Comparison of ENCODE assay signal across 8 cellular contexts in genomic region chr6:43509984-43510826, GRCh38. TPM values are rescaled to one million over a fixed set of nuclear protein-coding genes. Genes with fewer than 3 reads are reported as not detected.
DNase-seq lines count a peak whose midpoint lies in the region; ATAC-seq, FAIRE-seq and TF ChIP-seq lines count a peak whose summit lies in the region.

Gene LRRC73 (minus strand): TSS chr6:43510346. CDS start chr6:43509785, 561 bp downstream.

- TF ChIP-seq POLR2A in GM12892 (IDR thresholded peaks at IDR 0.05; ENCODE audit: low read depth, low read length), result no peak

- POLR2A ChIA-PET in activated CD8-positive, alpha-beta T cell treated with anti-CD3 and anti-CD28 coated beads, Interleukin-2, amount 10 ng/mL, durations not matched to agents 7 days and 5 days (lab: Charles Lee), result interaction anchor here (0.6 to 1.1 kb wide), 3 partner anchors 33 to 569 kb away, joined by 3 to 4 read pairs (median 4); partner anchors contain the start of genes GTPBP2 and TJAP1

- H3K27me3 Mint-ChIP-seq in activated CD8-positive, alpha-beta T cell treated with anti-CD3 and anti-CD28 coated beads, Interleukin-2, amount 10 ng/mL, durations not matched to agents 7 days and 5 days (ENCODE audit: low read depth), result peaks cover 15% of the 10 kb centered on the region

- H3K9me3 Mint-ChIP-seq in activated CD8-positive, alpha-beta T cell treated with anti-CD3 and anti-CD28 coated beads, Interleukin-2, amount 10 ng/mL, durations not matched to agents 7 days and 5 days (ENCODE audit: insufficient read depth), result no peaks in the 10 kb centered on the region

- CTCF ChIA-PET in activated CD8-positive, alpha-beta T cell treated with anti-CD3 and anti-CD28 coated beads, Interleukin-2, amount 10 ng/mL, durations not matched to agents 7 days and 5 days (lab: Charles Lee), result no interaction called here

- peak within 1 kb of the TSS; percentile 66 for H3K4me3 Mint-ChIP-seq in activated CD8-positive, alpha-beta T cell treated with anti-CD3 and anti-CD28 coated beads, Interleukin-2, amount 10 ng/mL, durations not matched to agents 7 days and 5 days

- peak; percentile 88 for FAIRE-seq in GM12892 (lab: Jason Lieb, UNC)

- ATAC-seq in HG02870 (IDR thresholded peaks at IDR 0.05; ENCODE audit: unreplicated experiment), result peak; percentile 49
- peak; percentile 74 for ATAC-seq in activated CD8-positive, alpha-beta T cell treated with anti-CD3 and anti-CD28 coated beads, Interleukin-2, amount 10 ng/mL, durations not matched to agents 7 days and 5 days
- ATAC-seq in GM18517 (IDR thresholded peaks at IDR 0.05; ENCODE audit: unreplicated experiment), result no peak

- peaks cover 39% of the 10 kb centered on the region for H3K36me3 Mint-ChIP-seq in activated CD8-positive, alpha-beta T cell treated with anti-CD3 and anti-CD28 coated beads, Interleukin-2, amount 10 ng/mL, durations not matched to agents 7 days and 5 days (ENCODE audit: low read depth)

- H3K27ac Mint-ChIP-seq in activated CD8-positive, alpha-beta T cell treated with anti-CD3 and anti-CD28 coated beads, Interleukin-2, amount 10 ng/mL, durations not matched to agents 7 days and 5 days, result peak within 1 kb of the TSS; percentile 69

- DNase-seq in GM12892 (ENCODE audit: insufficient read length), result peak; percentile 73
- peak; percentile 92 for DNase-seq in NCI-H748 (lab: John Stamatoyannopoulos, UW; ENCODE audit: unreplicated experiment)
- DNase-seq in activated CD8-positive, alpha-beta T cell treated with anti-CD3 and anti-CD28 coated beads, Interleukin-2, amount 10 ng/mL, durations not matched to agents 7 days and 5 days, result peak; percentile 77
- peak; percentile 71 for DNase-seq in effector CD4-positive, alpha-beta T cell
- peak; percentile 82 to 85 for DNase-seq in lung microvascular endothelial cell (ENCODE audit: low read depth in 2 of 2)
- DNase-seq in stimulated activated CD4-positive, alpha-beta T cell treated with anti-CD3 and anti-CD28 coated beads, TNF-alpha, amount 100 ng/mL, for 1 hour (ENCODE audit: low read depth in 3 of 3, low spot score in 1 of 3), result peak; percentile 29 to 77 (median 47)

- H3K4me1 Mint-ChIP-seq in activated CD8-positive, alpha-beta T cell treated with anti-CD3 and anti-CD28 coated beads, Interleukin-2, amount 10 ng/mL, durations not matched to agents 7 days and 5 days (ENCODE audit: low read depth), result peaks cover 22% of the 10 kb centered on the region

RNA-seq across cellular contexts. Expression of gene LRRC73, which starts in this region (rescaled TPM):
- polyA plus RNA-seq in GM12892 (2012; ENCODE audit: missing spikeins), result not detected
- under 1 TPM; 0.26 to 0.55 TPM for total RNA-seq in activated CD8-positive, alpha-beta T cell treated with anti-CD3 and anti-CD28 coated beads, Interleukin-2, amount 10 ng/mL, durations not matched to agents 7 days and 5 days
- total RNA-seq in lung microvascular endothelial cell, result under 0.01 TPM in 2 replicates

Comparison
In these comparisons a context has a peak if more than half of its experiments do, and no peak if none do; other contexts are left out.
1. Peak in DNase-seq and ATAC-seq in activated CD8-positive, alpha-beta T cell treated with anti-CD3 and anti-CD28 coated beads, Interleukin-2, amount 10 ng/mL, durations not matched to agents 7 days and 5 days; RNA of the gene not detected or under 1 TPM.
2. Peak in DNase-seq in lung microvascular endothelial cell; RNA of the gene not detected or under 1 TPM.